ENCODE assay signal across 20 cellular contexts in the genomic region with DNA sequence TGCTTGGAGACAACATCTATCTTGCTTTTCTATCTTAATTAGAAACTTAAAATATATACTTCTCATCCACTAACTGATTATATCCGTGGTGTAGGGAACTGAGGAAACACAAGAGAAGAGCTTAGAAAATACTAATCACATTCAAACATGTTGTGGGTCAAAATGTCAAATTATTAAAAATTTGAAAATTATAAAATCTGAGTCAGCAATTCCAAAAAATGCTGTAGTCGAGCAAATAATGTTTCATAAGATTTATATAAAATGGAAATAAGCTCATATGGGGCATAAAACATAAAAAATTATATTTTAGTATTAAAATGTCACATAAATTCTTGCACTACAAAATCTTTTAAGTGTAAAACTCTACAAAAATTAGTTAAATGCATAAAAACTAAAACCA. TPM values are rescaled to one million over a fixed set of nuclear protein-coding genes. Genes with fewer than 3 reads are reported as not detected.
DNase-seq lines count a peak whose midpoint lies in the region; ATAC-seq, FAIRE-seq and TF ChIP-seq lines count a peak whose summit lies in the region.
"Had no signal": no experiment of that assay in that cellular context is flagged by ENCODE, and none has a peak within 500 bp of the region (broad histone marks: within the 10 kb centered on the region; RNA-seq: fewer than 3 reads in every experiment).

No MANE protein-coding gene starts in this region.

- H3K9me3 ChIP-seq in HepG2 (ENCODE audit: low read length) (no peaks in the 10 kb centered on the region), right lobe of liver (no peaks in the 10 kb centered on the region), H1 (ENCODE audit: insufficient read depth in 2 of 2, low read depth in 1 of 2, low read length in 1 of 2) (no peaks in the 10 kb centered on the region; a peak in 1 of 4 replicates), kidney (ENCODE audit: control insufficient read depth in 1 of 2, low read length in 2 of 2) (no peaks in the 10 kb centered on the region), BE2C (no peaks in the 10 kb centered on the region)

- H3K18ac ChIP-seq in H1 (ENCODE audit: extremely low read depth, low read length) = no peak overlapping the region

- H2BK120ac ChIP-seq in H1 (replicated peaks; ENCODE audit: low read depth, low read length) = no peak overlapping the region

- H3K36me3 ChIP-seq in HepG2 (replicated peaks in 1 of 2; ENCODE audit: control insufficient read depth in 1 of 2, insufficient read depth in 2 of 2, low read length in 2 of 2) (peaks cover 39 to 96% of the 10 kb centered on the region in 2 experiments), right lobe of liver (peaks cover 12 to 100% (median 74%) of the 10 kb centered on the region in 4 donors), H1 (ENCODE audit: control insufficient read depth in 2 of 4, insufficient read depth in 4 of 4, low read length in 3 of 4) (peaks cover 36 to 100% (median 89%) of the 10 kb centered on the region in 4 experiments), kidney (ENCODE audit: control insufficient read depth in 1 of 2, insufficient read depth in 2 of 2, low read length in 2 of 2) (peaks cover 52 to 82% of the 10 kb centered on the region in 2 donors), BE2C (peaks cover 96% of the 10 kb centered on the region)

- H3K9ac ChIP-seq in HepG2 (ENCODE audit: insufficient read depth, low read depth, low read length) (no peak overlapping the region), H1 (replicated peaks in 1 of 4; ENCODE audit: extremely low read depth in 1 of 4, low read depth in 3 of 4, low read length in 3 of 4) (no peak overlapping the region), kidney (ENCODE audit: low read length in 2 of 2) (no peak overlapping the region)

- no peak overlapping the region for H4K91ac ChIP-seq in H1 (replicated peaks; ENCODE audit: insufficient read length, low read length)

- H2BK12ac ChIP-seq in H1 (ENCODE audit: low read depth, low read length) = no peak overlapping the region

- TF ChIP-seq RAD21 in HepG2 (CRISPR knock-in tag; IDR thresholded peaks at IDR 0.05) = no peak
- no peak for TF ChIP-seq RAD21 in H1 (IDR thresholded peaks at IDR 0.05 in 1 of 2, conservative IDR thresholded peaks at IDR 0.05 in 1 of 2; ENCODE audit: low read depth in 2 of 2, low read length in 2 of 2)

- no peak overlapping the region for H2BK20ac ChIP-seq in H1 (ENCODE audit: low read length)

- H3K79me1 ChIP-seq in H1 (ENCODE audit: low read depth, low read length) = no peaks in the 10 kb centered on the region

- no peaks in the 10 kb centered on the region for H3K27me3 ChIP-seq in HepG2 (ENCODE audit: control insufficient read depth in 1 of 2, insufficient read depth in 2 of 2, low read length in 2 of 2)
- H3K27me3 ChIP-seq in right lobe of liver = no peaks in the 10 kb centered on the region
- no peaks in the 10 kb centered on the region for H3K27me3 ChIP-seq in H1 (replicated peaks in 1 of 4; ENCODE audit: control insufficient read depth in 3 of 4, extremely low read depth in 1 of 4, insufficient read depth in 3 of 4, low read length in 3 of 4)
- no peaks in the 10 kb centered on the region for H3K27me3 ChIP-seq in BE2C

- DNase-seq in HepG2 (ENCODE audit: low spot score) (no peak), right lobe of liver (no peak), H1 (ENCODE audit: low read depth in 1 of 2, low spot score in 2 of 2) (no peak), kidney (no peak), BE2C (no peak)
- DNase-seq: C1 segment of cervical spinal cord; CD4-positive, CD25-positive, alpha-beta regulatory T cell; CD8-positive, alpha-beta memory T cell; COR-L47; DMS 273 treated with DMSO at 0.1 percent for 48 hours; GDM1; GOT3; H9; Karpas-422; KBM-7 had no signal

- H3K14ac ChIP-seq in H1 (ENCODE audit: insufficient read length) = no peak overlapping the region

- H3K56ac ChIP-seq in H1 (replicated peaks; ENCODE audit: insufficient read length, low read depth, low read length) = no peak overlapping the region

- WGBS in HepG2 (ENCODE audit: low lambda C conversion rate) = 97% methylated on average over 2 of the region's 2 CpGs
- WGBS in right lobe of liver (ENCODE audit: insufficient coverage, low coverage, low lambda C conversion rate, missing lambda C conversion rate) = 94% methylated on average over 2 of the region's 2 CpGs
- 93% methylated on average over 2 of the region's 2 CpGs; no CpG with 5 or more reads in 1 of the 2 experiments for WGBS in H1 (ENCODE audit: extremely low coverage in 1 of 2, insufficient coverage in 1 of 2, insufficient read length in 1 of 2, insufficient replicate concordance in 2 of 2, low coverage in 1 of 2, low lambda C conversion rate in 2 of 2, missing lambda C conversion rate in 1 of 2), 2 experiments

- H3K79me2 ChIP-seq in HepG2 (ENCODE audit: insufficient read depth, low read length) = no peaks in the 10 kb centered on the region
- peaks cover 0 to 4% of the 10 kb centered on the region in 2 experiments; a peak in 1 of 4 replicates for H3K79me2 ChIP-seq in H1 (ENCODE audit: control insufficient read depth in 1 of 2, insufficient read depth in 2 of 2, low read length in 2 of 2)

- no peaks in the 10 kb centered on the region for H3K27me3 Mint-ChIP-seq in stimulated activated memory B cell treated with anti-CD40 and anti-IgM and Interleukin-4, amounts not matched to agents 10 μg/mL and 1 μg/mL and 100 μg/mL, for 72 hours
- H3K27me3 Mint-ChIP-seq: B cell; CD4-positive, CD25-positive, alpha-beta regulatory T cell; CD8-positive, alpha-beta memory T cell had no signal

- no peaks in the 10 kb centered on the region for H3K4me1 Mint-ChIP-seq in stimulated activated memory B cell treated with anti-CD40 and anti-IgM and Interleukin-4, amounts not matched to agents 10 μg/mL and 1 μg/mL and 100 μg/mL, for 72 hours
- H3K4me1 Mint-ChIP-seq: B cell, H9 had no signal

- H3K9me3 Mint-ChIP-seq in stimulated activated memory B cell treated with anti-CD40 and anti-IgM and Interleukin-4, amounts not matched to agents 10 μg/mL and 1 μg/mL and 100 μg/mL, for 72 hours = no peaks in the 10 kb centered on the region
- H3K9me3 Mint-ChIP-seq: CD4-positive, CD25-positive, alpha-beta regulatory T cell; CD8-positive, alpha-beta memory T cell; H9 had no signal

- no peaks in the 10 kb centered on the region for H3K4me1 ChIP-seq in HepG2 (ENCODE audit: insufficient read depth, low read length)
- H3K4me1 ChIP-seq in right lobe of liver = no peaks in the 10 kb centered on the region
- no peaks in the 10 kb centered on the region for H3K4me1 ChIP-seq in H1 (replicated peaks in 1 of 4; ENCODE audit: control insufficient read depth in 3 of 4, insufficient read depth in 4 of 4, low read length in 3 of 4)
- H3K4me1 ChIP-seq in kidney (ENCODE audit: control insufficient read depth in 1 of 2, insufficient read depth in 1 of 2, low read depth in 1 of 2, low read length in 2 of 2) = no peaks in the 10 kb centered on the region
- no peaks in the 10 kb centered on the region for H3K4me1 ChIP-seq in BE2C

- BruUV-seq in HepG2 (replicated peaks; lab: Mats Ljungman, UMichigan) = no TSS peak

- no peaks in the 10 kb centered on the region for H3K23me2 ChIP-seq in H1 (ENCODE audit: low read depth, low read length)

- ATAC-seq in HepG2 = no peak
- no peak for ATAC-seq in right lobe of liver
- ATAC-seq in GM21447 (IDR thresholded peaks at IDR 0.05; ENCODE audit: unreplicated experiment) = no peak
- ATAC-seq in stimulated activated memory B cell treated with anti-CD40 and anti-IgM and Interleukin-4, amounts not matched to agents 10 μg/mL and 1 μg/mL and 100 μg/mL, for 72 hours = no peak

- TF ChIP-seq POLR2A in HepG2 (IDR thresholded peaks at IDR 0.05; ENCODE audit: insufficient read depth in 1 of 2, low read depth in 2 of 2, low read length in 2 of 2) (no peak), right lobe of liver (IDR thresholded peaks at IDR 0.05) (no peak), H1 (IDR thresholded peaks at IDR 0.05; ENCODE audit: control extremely low read depth in 1 of 2, low read depth in 2 of 2, low read length in 2 of 2) (no peak)

- no peak overlapping the region for H3K4me2 ChIP-seq in HepG2 (ENCODE audit: low read depth, low read length)
- no peak overlapping the region for H3K4me2 ChIP-seq in H1 (ENCODE audit: insufficient read depth in 1 of 2, low read depth in 2 of 2, low read length in 2 of 2)

- H3K27ac ChIP-seq in HepG2 (ENCODE audit: extremely low read length, insufficient read depth, low read length) (no peak overlapping the region), right lobe of liver (no peak overlapping the region), H1 (ENCODE audit: low read depth, low read length) (no peak overlapping the region), kidney (ENCODE audit: low read depth in 2 of 2, low read length in 2 of 2) (no peak overlapping the region)
- H3K27ac ChIP-seq: 22Rv1 had no signal

- no peak for FAIRE-seq in HepG2 (lab: Jason Lieb, UNC)
- no peak for FAIRE-seq in H1 (lab: Jason Lieb, UNC)
- FAIRE-seq in kidney (lab: Jason Lieb, UNC) = peak; percentile 52
- FAIRE-seq: GM18507 had no signal

- no peak overlapping the region for H2BK15ac ChIP-seq in H1 (ENCODE audit: low read length)

- H2AK5ac ChIP-seq in H1 (ENCODE audit: low read depth, low read length) = no peak overlapping the region

- H3K4me3 ChIP-seq in HepG2 (replicated peaks in 1 of 3; ENCODE audit: insufficient read depth in 1 of 3, low read depth in 2 of 3, low read length in 3 of 3) = no peak overlapping the region
- H3K4me3 ChIP-seq in right lobe of liver = no peak overlapping the region
- H3K4me3 ChIP-seq in H1 (ENCODE audit: extremely low read depth in 1 of 4, insufficient read depth in 2 of 4, low read depth in 3 of 4, low read length in 4 of 4) = no peak overlapping the region
- no peak overlapping the region for H3K4me3 ChIP-seq in kidney (ENCODE audit: low read length in 2 of 2)
- H3K4me3 ChIP-seq in BE2C (ENCODE audit: low read depth, low read length) = no peak overlapping the region

- H3K23ac ChIP-seq in H1 (ENCODE audit: insufficient read length) = no peak overlapping the region

- POLR2A ChIA-PET in HepG2 (lab: Yijun Ruan, JAX) = no interaction called here
- POLR2A ChIA-PET in H1 (lab: Charles Lee; ENCODE audit: partially characterized antibody) = no interaction called here

- TF ChIP-seq EP300 in HepG2 (IDR thresholded peaks at IDR 0.05; ENCODE audit: low read depth in 2 of 2, low read length in 2 of 2) (no peak), HepG2 (CRISPR knock-in tag; IDR thresholded peaks at IDR 0.05; ENCODE audit: borderline replicate concordance) (no peak), H1 (IDR thresholded peaks at IDR 0.05; ENCODE audit: borderline replicate concordance in 1 of 2, low read depth in 2 of 2, low read length in 2 of 2) (no peak)

- H4K8ac ChIP-seq in H1 (ENCODE audit: extremely low read depth, insufficient read depth, low read length) = no peak overlapping the region

- CTCF ChIA-PET in HepG2 (lab: Yijun Ruan, JAX; ENCODE audit: low intra/inter-chr PET ratio, low total read pairs) (no interaction called here), H1 (lab: Charles Lee; ENCODE audit: partially characterized antibody) (interaction anchor here (0.6 kb wide), 1 partner anchor 325 kb away, joined by 3 read pairs; no protein-coding TSS in a partner anchor)

- no peak overlapping the region for H2BK5ac ChIP-seq in H1 (ENCODE audit: low read depth, low read length)

- H4K5ac ChIP-seq in H1 (ENCODE audit: insufficient read length, low read depth, low read length) = no peak overlapping the region

- TF ChIP-seq CTCF in HepG2 (CRISPR knock-in tag; IDR thresholded peaks at IDR 0.05) (no peak), right lobe of liver (IDR thresholded peaks at IDR 0.05) (no peak), H1 (IDR thresholded peaks at IDR 0.05; ENCODE audit: control extremely low read depth in 1 of 3, insufficient read depth in 1 of 3, low read depth in 1 of 3, low read length in 3 of 3) (no peak), kidney (IDR thresholded peaks at IDR 0.05; ENCODE audit: borderline replicate concordance, extremely low read depth, insufficient read depth) (no peak), BE2C (IDR thresholded peaks at IDR 0.05; ENCODE audit: low read depth, low read length) (no peak)

- intact Hi-C loops in HepG2 (cut with micrococcal nuclease; ENCODE audit: unreplicated experiment) = no loop called here
- intact Hi-C loops in right lobe of liver (cut with DNase I) = loop anchor here in 1 of 2 donors (10.0 kb wide), 1 partner anchor 79 kb away; no protein-coding TSS in a partner anchor
- intact Hi-C loops in kidney (cut with DNase I) = no loop called here

- H4K20me1 ChIP-seq in HepG2 (ENCODE audit: insufficient read depth, low read length) (no peaks in the 10 kb centered on the region; the same call in none of the 2 replicates), H1 (replicated peaks in 1 of 2; ENCODE audit: control insufficient read depth in 1 of 2, insufficient read depth in 2 of 2, low read length in 2 of 2) (peaks cover 3% of the 10 kb centered on the region in 2 experiments)

- H3K4ac ChIP-seq in H1 (replicated peaks; ENCODE audit: insufficient read length, low read depth, low read length) = no peak overlapping the region

- no peak overlapping the region for H3K27ac Mint-ChIP-seq in stimulated activated memory B cell treated with anti-CD40 and anti-IgM and Interleukin-4, amounts not matched to agents 10 μg/mL and 1 μg/mL and 100 μg/mL, for 72 hours
- H3K27ac Mint-ChIP-seq: B cell; CD4-positive, CD25-positive, alpha-beta regulatory T cell; H9 had no signal

- H2AFZ ChIP-seq in HepG2 (ENCODE audit: low read length) (no peak overlapping the region), H1 (ENCODE audit: low read length) (no peak overlapping the region)

- H3K36me3 Mint-ChIP-seq in stimulated activated memory B cell treated with anti-CD40 and anti-IgM and Interleukin-4, amounts not matched to agents 10 μg/mL and 1 μg/mL and 100 μg/mL, for 72 hours = peaks cover 44% of the 10 kb centered on the region

- in situ Hi-C loops in HepG2 (cut with HindIII; ENCODE audit: extremely low pct_ligation_motif_present, low pct_unique_long_range_greater_than_20kb) = no loop called here

- H3K4me3 Mint-ChIP-seq in stimulated activated memory B cell treated with anti-CD40 and anti-IgM and Interleukin-4, amounts not matched to agents 10 μg/mL and 1 μg/mL and 100 μg/mL, for 72 hours = no peak overlapping the region
- H3K4me3 Mint-ChIP-seq: B cell; CD4-positive, CD25-positive, alpha-beta regulatory T cell; CD8-positive, alpha-beta memory T cell; H9 had no signal

RNA-seq across cellular contexts. Expression of gene SF3B1, which starts 29.2 kb away (rescaled TPM):
- total RNA-seq in HepG2 (2016; rRNA removed; fragmentation: Illumina TruSeq; extraction: Trizol) (387 and 499 TPM in 2 replicates), right lobe of liver (100 to 1,000 TPM in 3 of 6 experiments, 10 to 100 TPM in 3; 74.6 to 113 (median 100) TPM), kidney (244 TPM)
- 16.2 and 16.5 TPM in 2 replicates for total RNA-seq in HepG2 (2016; cell fraction: cytosol; rRNA removed; fragmentation: Illumina TruSeq; extraction: Trizol; ENCODE audit: low read depth)
- 367 and 489 TPM in 2 replicates for total RNA-seq in HepG2 (2016; cell fraction: insoluble cytoplasmic fraction; rRNA removed; fragmentation: Illumina TruSeq; extraction: Trizol)
- total RNA-seq in HepG2 (2016; cell fraction: membrane; rRNA removed; fragmentation: Illumina TruSeq; extraction: Trizol) = 49.3 and 53.4 TPM in 2 replicates
- total RNA-seq in HepG2 (2016; cell fraction: nucleus; rRNA removed; fragmentation: Illumina TruSeq; extraction: Trizol) = 418 and 502 TPM in 2 replicates
- polyA plus RNA-seq in HepG2 (2011; rRNA removed) (677 and 750 TPM in 2 replicates), H1 (2011; rRNA removed) (189 and 403 TPM in 2 replicates), kidney (ENCODE audit: insufficient read depth, low read depth, low replicate concordance) (185 TPM)
- polyA plus RNA-seq in HepG2 (2011; cell fraction: cytosol; rRNA removed) = 115 and 183 TPM in 2 replicates
- polyA plus RNA-seq in HepG2 (2011; cell fraction: nucleus; rRNA removed) = 1,965 and 2,535 TPM in 2 replicates
- polyA plus RNA-seq in HepG2 (2012) = 375 and 468 TPM in 2 replicates
- polyA plus RNA-seq in HepG2 (2016; cell fraction: cytosol; fragmentation: Illumina TruSeq; extraction: Trizol; ENCODE audit: low read depth) = 9.7 and 15.8 TPM in 2 replicates
- polyA plus RNA-seq in HepG2 (2016; cell fraction: insoluble cytoplasmic fraction; fragmentation: Illumina TruSeq; extraction: Trizol; ENCODE audit: low read depth) = 424 and 448 TPM in 2 replicates
- 27.7 and 44.3 TPM in 2 replicates for polyA plus RNA-seq in HepG2 (2016; cell fraction: membrane; fragmentation: Illumina TruSeq; extraction: Trizol; ENCODE audit: low read depth)
- 790 and 818 TPM in 2 replicates for polyA plus RNA-seq in HepG2 (2016; cell fraction: nucleus; fragmentation: Illumina TruSeq; extraction: Trizol; ENCODE audit: insufficient read depth, low read depth)
- polyA minus RNA-seq in HepG2 (2011; rRNA and poly(A)+ RNA removed; ENCODE audit: low replicate concordance) = 198 and 376 TPM in 2 replicates
- polyA minus RNA-seq in HepG2 (2011; cell fraction: cytosol; rRNA and poly(A)+ RNA removed) = 123 TPM in 2 replicates
- 1,412 and 1,821 TPM in 2 replicates for polyA minus RNA-seq in HepG2 (2011; cell fraction: nucleus; rRNA and poly(A)+ RNA removed)
- total RNA-seq in H1 (2021; fragmentation: NEBNext Ultra II Directional; extraction: Animal tissue kit (Norgen Biotek cat#: 25700)) = 294 and 320 TPM in 2 replicates
- 286 TPM for polyA plus RNA-seq in H1 (2011; cell fraction: cytosol; rRNA removed)
- 226 TPM for polyA plus RNA-seq in H1 (2011; cell fraction: nucleus; rRNA removed)
- polyA plus RNA-seq in H1 (2012, experiment 1 of 2) = 258 to 408 TPM (median 296 TPM) in 4 replicates
- polyA plus RNA-seq in H1 (2012, experiment 2 of 2) = 11.0 TPM
- 175 TPM for polyA plus RNA-seq in H1 (2013, experiment 1 of 2)
- 166 TPM for polyA plus RNA-seq in H1 (2013, experiment 2 of 2)
- 526 and 935 TPM in 2 replicates for polyA minus RNA-seq in H1 (2011; rRNA and poly(A)+ RNA removed)
- polyA minus RNA-seq in H1 (2011; cell fraction: cytosol; rRNA and poly(A)+ RNA removed) = 141 TPM
- polyA minus RNA-seq in H1 (2011; cell fraction: nucleus; rRNA and poly(A)+ RNA removed) = 366 TPM
- 246 TPM for polyA plus RNA-seq in BE2C (2012; ENCODE audit: insufficient read depth, insufficient read length, low read depth)

RNA-seq across cellular contexts. Expression of gene COQ10B, which starts 47.8 kb away (rescaled TPM):
- total RNA-seq in HepG2 (2016; rRNA removed; fragmentation: Illumina TruSeq; extraction: Trizol) = 34.9 and 41.8 TPM in 2 replicates
- total RNA-seq in HepG2 (2016; cell fraction: cytosol; rRNA removed; fragmentation: Illumina TruSeq; extraction: Trizol; ENCODE audit: low read depth) = 13.9 and 15.1 TPM in 2 replicates
- total RNA-seq in HepG2 (2016; cell fraction: insoluble cytoplasmic fraction; rRNA removed; fragmentation: Illumina TruSeq; extraction: Trizol) = 36.3 and 46.6 TPM in 2 replicates
- 27.0 and 28.4 TPM in 2 replicates for total RNA-seq in HepG2 (2016; cell fraction: membrane; rRNA removed; fragmentation: Illumina TruSeq; extraction: Trizol)
- 17.9 and 20.6 TPM in 2 replicates for total RNA-seq in HepG2 (2016; cell fraction: nucleus; rRNA removed; fragmentation: Illumina TruSeq; extraction: Trizol)
- 4.2 and 4.6 TPM in 2 replicates for polyA plus RNA-seq in HepG2 (2011; rRNA removed)
- polyA plus RNA-seq in HepG2 (2011; cell fraction: cytosol; rRNA removed) = 2.2 and 4.2 TPM in 2 replicates
- polyA plus RNA-seq in HepG2 (2011; cell fraction: nucleus; rRNA removed) = 2.8 and 3.0 TPM in 2 replicates
- 15.3 and 22.1 TPM in 2 replicates for polyA plus RNA-seq in HepG2 (2012)
- 3.0 and 3.1 TPM in 2 replicates for polyA plus RNA-seq in HepG2 (2016; cell fraction: cytosol; fragmentation: Illumina TruSeq; extraction: Trizol; ENCODE audit: low read depth)
- polyA plus RNA-seq in HepG2 (2016; cell fraction: insoluble cytoplasmic fraction; fragmentation: Illumina TruSeq; extraction: Trizol; ENCODE audit: low read depth) = 36.5 and 43.5 TPM in 2 replicates
- polyA plus RNA-seq in HepG2 (2016; cell fraction: membrane; fragmentation: Illumina TruSeq; extraction: Trizol; ENCODE audit: low read depth) = 6.5 and 8.6 TPM in 2 replicates
- 16.1 and 16.4 TPM in 2 replicates for polyA plus RNA-seq in HepG2 (2016; cell fraction: nucleus; fragmentation: Illumina TruSeq; extraction: Trizol; ENCODE audit: insufficient read depth, low read depth)
- polyA minus RNA-seq in HepG2 (2011; rRNA and poly(A)+ RNA removed; ENCODE audit: low replicate concordance) = 2.2 and 8.1 TPM in 2 replicates
- polyA minus RNA-seq in HepG2 (2011; cell fraction: cytosol; rRNA and poly(A)+ RNA removed) = 6.9 and 8.3 TPM in 2 replicates
- polyA minus RNA-seq in HepG2 (2011; cell fraction: nucleus; rRNA and poly(A)+ RNA removed) = 25.2 and 29.4 TPM in 2 replicates
- total RNA-seq in right lobe of liver = 10 to 100 TPM; 11.7 to 23.7 (median 17.1) TPM
- 17.0 and 17.3 TPM in 2 replicates for total RNA-seq in H1 (2021; fragmentation: NEBNext Ultra II Directional; extraction: Animal tissue kit (Norgen Biotek cat#: 25700))
- polyA plus RNA-seq in H1 (2011; rRNA removed) = 1.7 and 1.9 TPM in 2 replicates
- 3.1 TPM for polyA plus RNA-seq in H1 (2011; cell fraction: cytosol; rRNA removed)
- polyA plus RNA-seq in H1 (2011; cell fraction: nucleus; rRNA removed) = 1.0 TPM
- 7.1 to 15.7 TPM (median 9.8 TPM) in 4 replicates for polyA plus RNA-seq in H1 (2012, experiment 1 of 2)
- polyA plus RNA-seq in H1 (2012, experiment 2 of 2) = 2.0 TPM
- polyA plus RNA-seq in H1 (2013, experiment 1 of 2) = 9.7 TPM
- polyA plus RNA-seq in H1 (2013, experiment 2 of 2) = 10.2 TPM
- polyA minus RNA-seq in H1 (2011; rRNA and poly(A)+ RNA removed) = 2.0 and 4.4 TPM in 2 replicates
- 3.2 TPM for polyA minus RNA-seq in H1 (2011; cell fraction: cytosol; rRNA and poly(A)+ RNA removed)
- polyA minus RNA-seq in H1 (2011; cell fraction: nucleus; rRNA and poly(A)+ RNA removed) = 7.4 TPM
- 28.6 TPM for total RNA-seq in kidney
- polyA plus RNA-seq in kidney (ENCODE audit: insufficient read depth, low read depth, low replicate concordance) = 31.2 TPM
- 21.5 TPM for polyA plus RNA-seq in BE2C (2012; ENCODE audit: insufficient read depth, insufficient read length, low read depth)

Comparison
In these comparisons a context has a peak if more than half of its experiments do, and no peak if none do; other contexts are left out.
1. Of the 41 proteins assayed by ChIP-seq in both HepG2 and H1: peak only in HepG2: none; only in H1: none; in both: MAFK; in neither: 40.